27 cellular contexts compared by ENCODE assay signal in genomic region chr15:83889995-83890394, GRCh38.
DNase-seq lines count a peak whose midpoint lies in the region; ATAC-seq and TF ChIP-seq lines count a peak whose summit lies in the region.
"Had no signal": no experiment of that assay in that cellular context is flagged by ENCODE, and none has a peak within 500 bp of the region (broad histone marks: within the 10 kb centered on the region; RNA-seq: fewer than 3 reads in every experiment).

No MANE protein-coding gene starts in this region.

- H3K4me3 ChIP-seq in heart right ventricle (peak overlapping the region in 3 of 10 donors; percentile 3 to 25 (median 13)), right atrium auricular region (no peak overlapping the region), breast epithelium (peak overlapping the region in 2 of 3 donors; percentile 9 to 13), right lobe of liver (peak overlapping the region in 1 of 3 donors; percentile 9), uterus (no peak overlapping the region)
- H3K4me3 ChIP-seq: body of pancreas, HAP-1, left lung, smooth muscle cell, upper lobe of right lung had no signal

- H3K27ac ChIP-seq in heart right ventricle, result peak overlapping the region in 8 of 10 donors; percentile 1 to 63 (median 24)
- peak overlapping the region in 1 of 2 donors; percentile 4 for H3K27ac ChIP-seq in right atrium auricular region
- H3K27ac ChIP-seq in breast epithelium, result peak overlapping the region in 1 of 2 donors; percentile 19
- peak overlapping the region; percentile 14 to 56 (median 47) for H3K27ac ChIP-seq in right lobe of liver
- peak overlapping the region; percentile 11 to 21 for H3K27ac ChIP-seq in uterus
- H3K27ac ChIP-seq: left lung, upper lobe of right lung had no signal

- H3K27me3 ChIP-seq in heart right ventricle (no peaks in the 10 kb centered on the region), right atrium auricular region (no peaks in the 10 kb centered on the region), breast epithelium (no peaks in the 10 kb centered on the region), right lobe of liver (no peaks in the 10 kb centered on the region), uterus (no peaks in the 10 kb centered on the region)
- H3K27me3 ChIP-seq: adrenal gland, body of pancreas, left lung, upper lobe of right lung had no signal

- 58 to 64% methylated on average over 3 of the region's 3 CpGs for WGBS in heart right ventricle, 2 donors
- WGBS in right lobe of liver (ENCODE audit: insufficient coverage, low coverage, low lambda C conversion rate, missing lambda C conversion rate), result 23% methylated on average over 3 of the region's 3 CpGs

- H3K36me3 ChIP-seq in heart right ventricle (peaks cover 0 to 31% (median 0%) of the 10 kb centered on the region in 9 donors), right atrium auricular region (peaks cover 25% of the 10 kb centered on the region), breast epithelium (no peaks in the 10 kb centered on the region), right lobe of liver (no peaks in the 10 kb centered on the region), uterus (no peaks in the 10 kb centered on the region)
- H3K36me3 ChIP-seq: adrenal gland, HAP-1, left lung, upper lobe of right lung had no signal

- DNase-seq in heart right ventricle (no peak), right atrium auricular region (ENCODE audit: low spot score) (no peak), breast epithelium (ENCODE audit: low spot score in 2 of 2) (no peak), right lobe of liver (no peak), uterus (no peak), amniotic stem cell (lab: John Stamatoyannopoulos, UW) (no peak)
- DNase-seq in stimulated activated CD4-positive, alpha-beta T cell treated with anti-CD3 and anti-CD28 coated beads, Interleukin-1b, Interleukin-23, amount 100 ng/mL, for 48 hours, result no peak
- DNase-seq: activated naive CD4-positive, alpha-beta T cell treated with anti-CD3 and anti-CD28 coated beads, Interleukin-2, amount 10 ng/mL, durations not matched to agents 7 days and 5 days; adrenal gland; AML-193; body of pancreas; CD4-positive, alpha-beta T cell; cerebellar nuclear complex; KBM-7; left lung; naive thymus-derived CD4-positive, alpha-beta T cell; NCI-H1105 treated with DMSO at 0.1 percent for 48 hours; NCI-H1930; NCI-H2171 treated with DMSO at 0.1 percent for 48 hours; NCI-H510A; occipital lobe; stimulated activated naive CD4-positive, alpha-beta T cell treated with Interleukin-2 at 50 U/mL for 16 hours; upper lobe of right lung had no signal

- TF ChIP-seq POLR2A in breast epithelium (IDR thresholded peaks at IDR 0.05) (no peak), right lobe of liver (IDR thresholded peaks at IDR 0.05) (no peak), uterus (IDR thresholded peaks at IDR 0.05) (no peak)

- H3K9me3 ChIP-seq in heart right ventricle, result no peaks in the 10 kb centered on the region
- no peaks in the 10 kb centered on the region for H3K9me3 ChIP-seq in right atrium auricular region
- no peaks in the 10 kb centered on the region for H3K9me3 ChIP-seq in breast epithelium
- H3K9me3 ChIP-seq in right lobe of liver, result no peaks in the 10 kb centered on the region
- H3K9me3 ChIP-seq in uterus, result no peaks in the 10 kb centered on the region
- H3K9me3 ChIP-seq: adrenal gland, body of pancreas, HAP-1, left lung, upper lobe of right lung had no signal

- H3K4me1 ChIP-seq in heart right ventricle (peaks cover 0 to 28% (median 14%) of the 10 kb centered on the region in 9 donors), right atrium auricular region (peaks cover 0 to 18% of the 10 kb centered on the region in 2 donors), breast epithelium (peaks cover 0 to 7% of the 10 kb centered on the region in 2 donors), right lobe of liver (peaks cover 0 to 15% (median 2%) of the 10 kb centered on the region in 4 donors), uterus (no peaks in the 10 kb centered on the region)
- H3K4me1 ChIP-seq: adrenal gland, HAP-1, left lung, upper lobe of right lung had no signal

- ATAC-seq in heart right ventricle (peak in 5 of 8 donors; percentile 53 to 74 (median 59)), right lobe of liver (peak; percentile 57 to 73 (median 70)), GM18861 (IDR thresholded peaks at IDR 0.05; ENCODE audit: unreplicated experiment) (no peak)
- ATAC-seq: left lung; naive thymus-derived CD4-positive, alpha-beta T cell; SK-N-SH treated with all-trans-retinoic acid at 6 μM for 48 hours; upper lobe of right lung had no signal

- TF ChIP-seq CTCF in heart right ventricle (IDR thresholded peaks at IDR 0.05), result no peak
- no peak for TF ChIP-seq CTCF in right atrium auricular region (IDR thresholded peaks at IDR 0.05)
- no peak for TF ChIP-seq CTCF in breast epithelium (IDR thresholded peaks at IDR 0.05)
- no peak for TF ChIP-seq CTCF in right lobe of liver (IDR thresholded peaks at IDR 0.05)
- TF ChIP-seq CTCF in uterus (IDR thresholded peaks at IDR 0.05), result no peak

- intact Hi-C loops in heart right ventricle (cut with DNase I), result loop anchor here in 2 of 10 donors (10.0 kb wide), 2 partner anchors 45 to 55 kb away; no protein-coding TSS in a partner anchor
- intact Hi-C loops in breast epithelium (cut with DNase I; ENCODE audit: low total_unique reads), result no loop called here
- intact Hi-C loops in right lobe of liver (cut with DNase I), result no loop called here
- intact Hi-C loops in uterus (cut with DNase I; ENCODE audit: low total_unique reads), result no loop called here

Comparison
In these comparisons a context has a peak if more than half of its experiments do, and no peak if none do; other contexts are left out.
1. H3K4me3 ChIP-seq: peak in breast epithelium (2 of 3); none in right atrium auricular region (0 of 2) and uterus (0 of 2).